ENCODE assay signal across 32 cellular contexts in the genomic region with DNA sequence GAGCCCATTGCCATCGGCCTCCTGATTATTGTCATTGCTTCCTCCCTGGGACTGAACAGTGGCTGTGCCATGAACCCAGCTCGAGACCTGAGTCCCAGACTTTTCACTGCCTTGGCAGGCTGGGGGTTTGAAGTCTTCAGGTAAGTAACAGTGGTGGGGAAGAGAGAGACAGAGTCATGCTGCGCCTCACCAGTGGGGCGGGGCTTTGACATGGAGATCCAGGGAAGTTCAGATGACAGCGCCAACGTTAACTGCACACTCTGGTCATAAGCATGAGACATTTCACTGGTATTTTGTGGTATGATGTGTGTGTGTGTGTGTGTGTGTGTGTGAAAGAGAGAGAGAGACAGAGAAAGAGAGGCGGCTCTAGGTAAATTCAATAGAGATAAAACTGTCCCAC. TPM values are rescaled to one million over a fixed set of nuclear protein-coding genes. Genes with fewer than 3 reads are reported as not detected.
DNase-seq lines count a peak whose midpoint lies in the region; ATAC-seq, FAIRE-seq and TF ChIP-seq lines count a peak whose summit lies in the region.
"Had no signal": no experiment of that assay in that cellular context is flagged by ENCODE, and none has a peak within 500 bp of the region (broad histone marks: within the 10 kb centered on the region; RNA-seq: fewer than 3 reads in every experiment).

No MANE protein-coding gene starts in this region.

- TF ChIP-seq EP300 in K562 (IDR thresholded peaks at IDR 0.05; ENCODE audit: low read length): 0 out of 2 replicates have a peak, but pooled peaks have one; percentile 4

- CTCF ChIA-PET in K562 (lab: Yijun Ruan, JAX; ENCODE audit: low intra/inter-chr PET ratio): no interaction called here

- H3K4me1 ChIP-seq in K562 (replicated peaks in 1 of 2; ENCODE audit: control insufficient read depth in 2 of 2, insufficient read depth in 2 of 2, low read length in 2 of 2) (peaks cover 13 to 59% of the 10 kb centered on the region in 2 experiments), foreskin keratinocyte (peaks cover 18% of the 10 kb centered on the region), heart left ventricle (peaks cover 0 to 3% (median 0%) of the 10 kb centered on the region in 12 donors)
- H3K4me1 ChIP-seq: left lung, Peyer's patch, right atrium auricular region, SJCRH30, suprapubic skin had no signal

- peaks cover 5% of the 10 kb centered on the region for H3K36me3 Mint-ChIP-seq in T-helper 17 cell (ENCODE audit: low read depth)
- H3K36me3 Mint-ChIP-seq: activated naive CD4-positive, alpha-beta T cell treated with anti-CD3 and anti-CD28 coated beads, Interleukin-2, amount 50 U/mL, for 72 hours; CD4-positive, CD25-positive, alpha-beta regulatory T cell had no signal

- intact Hi-C loops in K562 (cut with micrococcal nuclease): no loop called here
- intact Hi-C loops in heart left ventricle (cut with DNase I): loop anchor here in 2 of 10 donors (5.0 to 10.0 kb wide), 3 partner anchors 102 to 444 kb away; no protein-coding TSS in a partner anchor

- H3K9me3 ChIP-seq in K562 (replicated peaks; ENCODE audit: control insufficient read depth, insufficient read depth, low read depth, low read length): no peaks in the 10 kb centered on the region; the same call in 1 of the 2 replicates
- H3K9me3 ChIP-seq in heart left ventricle: no peaks in the 10 kb centered on the region
- H3K9me3 ChIP-seq in T-helper 17 cell (ENCODE audit: control insufficient read depth, low read length, poor library complexity, severe bottlenecking): no peaks in the 10 kb centered on the region
- H3K9me3 ChIP-seq: left lung, Peyer's patch, right atrium auricular region, SJCRH30, suprapubic skin had no signal

- H3K27ac Mint-ChIP-seq in T-helper 17 cell: no peak overlapping the region
- H3K27ac Mint-ChIP-seq: activated naive CD4-positive, alpha-beta T cell treated with anti-CD3 and anti-CD28 coated beads, Interleukin-2, amount 50 U/mL, for 72 hours; CD4-positive, CD25-positive, alpha-beta regulatory T cell had no signal

- H3K9ac ChIP-seq in K562 (ENCODE audit: insufficient read depth in 1 of 2, low read depth in 2 of 2, low read length in 2 of 2): peak overlapping the region; percentile 61 to 72; a peak in 3 of 4 replicates

- no TSS peak for BruUV-seq in K562 (replicated peaks; lab: Mats Ljungman, UMichigan)

- H3K27me3 Mint-ChIP-seq in T-helper 17 cell: peaks cover 62% of the 10 kb centered on the region

- no peaks in the 10 kb centered on the region for H3K79me2 ChIP-seq in K562 (ENCODE audit: control insufficient read depth, insufficient read depth, low read length)

- H2AFZ ChIP-seq in K562 (ENCODE audit: low read depth, low read length): peak overlapping the region; percentile 96

- peak overlapping the region; percentile 73 for H3K4me2 ChIP-seq in K562 (ENCODE audit: insufficient read depth, low read length)

- H4K20me1 ChIP-seq in K562 (replicated peaks; ENCODE audit: control insufficient read depth, insufficient read depth, low read length): no peaks in the 10 kb centered on the region

- H3K27ac ChIP-seq in K562 (ENCODE audit: extremely low read depth, low read depth, low read length) (peak overlapping the region; percentile 89), foreskin keratinocyte (peak overlapping the region; percentile 71), heart left ventricle (no peak overlapping the region)
- H3K27ac ChIP-seq: left lung, Peyer's patch, right atrium auricular region, SJCRH30, suprapubic skin had no signal

- H3K4me3 ChIP-seq in K562: no peak overlapping the region
- no peak overlapping the region for H3K4me3 ChIP-seq in heart left ventricle
- H3K4me3 ChIP-seq: GM12878, left lung, Peyer's patch, right atrium auricular region, SJCRH30, suprapubic skin had no signal

- in situ Hi-C loops in K562 (cut with MboI): no loop called here

- TF ChIP-seq CTCF in K562 (IDR thresholded peaks at IDR 0.05 in 2 of 3, conservative IDR thresholded peaks at IDR 0.05 in 1 of 3; ENCODE audit: insufficient read depth in 2 of 3, low read depth in 1 of 3, low read length in 3 of 3) (no peak), foreskin keratinocyte (conservative IDR thresholded peaks at IDR 0.05) (no peak), heart left ventricle (IDR thresholded peaks at IDR 0.05) (no peak)

- H3K9me1 ChIP-seq in K562 (ENCODE audit: control insufficient read depth, insufficient read depth, low read length): no peaks in the 10 kb centered on the region

- H3K27me3 ChIP-seq in K562 (ENCODE audit: control insufficient read depth in 2 of 2, insufficient read depth in 2 of 2, low read length in 2 of 2): no peaks in the 10 kb centered on the region
- H3K27me3 ChIP-seq in foreskin keratinocyte: no peaks in the 10 kb centered on the region
- H3K27me3 ChIP-seq in heart left ventricle: peaks cover 0 to 11% (median 0%) of the 10 kb centered on the region in 9 donors
- H3K27me3 ChIP-seq: Peyer's patch, right atrium auricular region, SJCRH30, suprapubic skin had no signal

- FAIRE-seq in K562 (lab: Jason Lieb, UNC): peak; percentile 59
- no peak for FAIRE-seq in HTR-8/SVneo (lab: Jason Lieb, UNC)
- FAIRE-seq: D721Med, GM12878, H1 had no signal

- whole genome bisulfite sequencing in K562 (ENCODE audit: insufficient coverage, low coverage, missing lambda C conversion rate): 9% methylated on average over 7 of the region's 7 CpGs
- WGBS in heart left ventricle, 4 donors: 91 to 95% (median 93%) methylated on average over 7 of the region's 7 CpGs

- no peaks in the 10 kb centered on the region for H3K4me1 Mint-ChIP-seq in T-helper 17 cell
- H3K4me1 Mint-ChIP-seq: CD4-positive, CD25-positive, alpha-beta regulatory T cell had no signal

- TF ChIP-seq POLR2A in K562 (conservative IDR thresholded peaks at IDR 0.05) (no peak), heart left ventricle (IDR thresholded peaks at IDR 0.05) (no peak)

- H3K36me3 ChIP-seq in K562 (ENCODE audit: control insufficient read depth, insufficient read depth, low read length) (no peaks in the 10 kb centered on the region), heart left ventricle (no peaks in the 10 kb centered on the region)
- H3K36me3 ChIP-seq: Peyer's patch, right atrium auricular region, SJCRH30, suprapubic skin had no signal

- TF ChIP-seq RAD21 in K562 (CRISPR knock-in tag; conservative IDR thresholded peaks at IDR 0.05 in 1 of 2, IDR thresholded peaks at IDR 0.05 in 1 of 2): no peak

- peak; percentile 52 for DNase-seq in Daoy (ENCODE audit: low read depth)
- DNase-seq in NCI-H226: peak; percentile 75
- DNase-seq in K562 (ENCODE audit: extremely low read depth in 1 of 4, low spot score in 3 of 4): peak; percentile 34 to 75 (median 44)
- DNase-seq in foreskin keratinocyte: peak; percentile 73 to 86
- DNase-seq in heart left ventricle: no peak
- no peak for DNase-seq in HTR-8/SVneo (ENCODE audit: insufficient read length, low spot score)
- DNase-seq in T-helper 17 cell: no peak
- DNase-seq: activated CD4-positive, alpha-beta T cell treated with anti-CD3 and anti-CD28 coated beads, Interleukin-2, amount 50 U/mL, for 1 hour; activated CD4-positive, CD25-positive, alpha-beta regulatory T cell; activated effector memory CD4-positive, alpha-beta T cell treated with Interleukin-2 at 50 U/mL for 16 hours; activated T-cell treated with anti-CD3 and anti-CD28 coated beads, Interleukin-2, amount 50 U/mL, for 1 hour; CD4-positive, CD25-positive, alpha-beta regulatory T cell; cortex of kidney; glutamatergic neuron; KG1; left lung; NCI-H1417 treated with DMSO at 0.1 percent for 48 hours; NCI-H2081 treated with DMSO at 0.1 percent for 48 hours; Peyer's patch; posterior cingulate gyrus; SJCRH30; stimulated activated CD4-positive, alpha-beta T cell treated with anti-CD3 and anti-CD28 coated beads, Interleukin-1b, Interleukin-23, amount 100 ng/mL, for 48 hours; stimulated activated naive CD4-positive, alpha-beta T cell treated with Interleukin-2 at 50 U/mL for 16 hours had no signal

- peak; percentile 68 for ATAC-seq in K562
- peak; percentile 77 for ATAC-seq in foreskin keratinocyte
- no peak for ATAC-seq in heart left ventricle
- no peak for ATAC-seq in HG03520 (IDR thresholded peaks at IDR 0.05; ENCODE audit: unreplicated experiment)
- ATAC-seq in T-helper 17 cell: no peak
- ATAC-seq: GM12878, left lung had no signal

- H3K4me3 Mint-ChIP-seq in T-helper 17 cell: no peak overlapping the region
- H3K4me3 Mint-ChIP-seq: CD4-positive, CD25-positive, alpha-beta regulatory T cell had no signal

- POLR2A ChIA-PET in K562 (lab: Yijun Ruan, JAX): interaction anchor here (1.2 kb wide), 1 partner anchor 12 kb away, joined by 3 read pairs; no protein-coding TSS in a partner anchor

TF ChIP-seq in K562, 482 proteins besides CTCF, POLR2A, EP300 and RAD21 (continues in another document):
- TF ChIP-seq FOXK2 (conservative IDR thresholded peaks at IDR 0.05 in 1 of 2, IDR thresholded peaks at IDR 0.05 in 1 of 2; ENCODE audit: low read depth in 2 of 2) (0 out of 4 replicates have a peak, but pooled peaks of 1 of the 2 experiments have one; percentile 17), MAZ (CRISPR knock-in tag; conservative IDR thresholded peaks at IDR 0.05 in 1 of 2, IDR thresholded peaks at IDR 0.05 in 1 of 2) (0 out of 4 replicates have a peak, but pooled peaks of 1 of the 2 experiments have one; percentile 28)

RNA-seq across cellular contexts. Expression of a gene that starts 41.0 kb away (rescaled TPM):
- not detected in 2 replicates for total RNA-seq in Daoy (2014; rRNA removed; shearing (Covaris generic))
- 0.32 and 0.81 TPM in 2 replicates for total RNA-seq in K562 (2011; cell fraction: chromatin; rRNA removed; ENCODE audit: low replicate concordance)
- 0.17 and 0.39 TPM in 2 replicates for total RNA-seq in K562 (2011; cell fraction: nucleolus; rRNA removed)
- 0.29 TPM in 1 of 2 replicates, not detected in the other for total RNA-seq in K562 (2011; cell fraction: nucleoplasm; rRNA removed)
- 0.05 TPM in 1 of 2 replicates, not detected in the other for total RNA-seq in K562 (2014; rRNA removed)
- total RNA-seq in K562 (2014; rRNA removed; fragmentation: Illumina TruSeq; extraction: Trizol): 0.06 TPM in 1 of 2 replicates, not detected in the other
- total RNA-seq in K562 (2015; rRNA removed; fragmentation: Illumina TruSeq; extraction: Trizol): 0.07 TPM in 1 of 2 replicates, not detected in the other
- total RNA-seq in K562 (2021): 0.09 TPM in 1 of 2 replicates, not detected in the other
- polyA plus RNA-seq in K562 (2011; rRNA removed): 0.04 and 0.07 TPM in 2 replicates
- polyA plus RNA-seq in K562 (2011; cell fraction: cytosol; rRNA removed): 0.04 TPM in 1 of 2 replicates, not detected in the other
- polyA plus RNA-seq in K562 (2011; cell fraction: nucleus; rRNA removed): 0.20 and 0.31 TPM in 2 replicates
- 0.08 and 0.53 TPM in 2 replicates for polyA plus RNA-seq in K562 (2012)
- not detected in 2 replicates for polyA plus RNA-seq in K562 (2014; fragmentation: Illumina TruSeq; extraction: Trizol)
- under 1 TPM in 1 of 2 experiments, not detected in 1; 0.08 TPM for polyA plus RNA-seq in K562 (2014; fragmentation: Nextera tagmentation; extraction: Ambion mirVana)
- 0.33 TPM in 1 of 2 replicates, not detected in the other for polyA plus RNA-seq in K562 (2014; rRNA removed)
- polyA minus RNA-seq in K562 (2011; rRNA and poly(A)+ RNA removed): 0.12 TPM in 1 of 2 replicates, not detected in the other
- not detected in 2 replicates for polyA minus RNA-seq in K562 (2011; cell fraction: cytosol; rRNA and poly(A)+ RNA removed)
- not detected in 2 replicates for polyA minus RNA-seq in K562 (2011; cell fraction: nucleus; rRNA and poly(A)+ RNA removed)
- 0.14 and 0.31 TPM in 2 replicates for total RNA-seq in foreskin keratinocyte
- polyA plus RNA-seq in foreskin keratinocyte: 0.07 and 0.11 TPM in 2 replicates
- 10 to 100 TPM in 1 of 9 donors, 1 to 10 TPM in 4, under 1 TPM in 4; 0.39 to 17.7 (median 1.1) TPM for total RNA-seq in heart left ventricle
- under 1 TPM; 0.11 to 0.96 TPM for polyA plus RNA-seq in heart left ventricle
- 1 to 10 TPM in 1 of 2 donors, under 1 TPM in 1; 0.78 to 3.5 TPM for total RNA-seq in T-helper 17 cell
- total RNA-seq: A172; activated naive CD4-positive, alpha-beta T cell treated with anti-CD3 and anti-CD28 coated beads, Interleukin-2, amount 50 U/mL, for 72 hours; CD4-positive, CD25-positive, alpha-beta regulatory T cell; fibroblast of lung; H1 had no signal
- polyA plus RNA-seq: fibroblast of lung, H1 had no signal

Comparison
In these comparisons a context has a peak if more than half of its experiments do, and no peak if none do; other contexts are left out.
1. DNase-seq: peak in Daoy (single experiment), NCI-H226 (single experiment), K562 (4 of 4) and foreskin keratinocyte (2 of 2); none in heart left ventricle (0 of 5), HTR-8/SVneo (single experiment) and T-helper 17 cell (0 of 3).
2. ATAC-seq: peak in K562 (single experiment) and foreskin keratinocyte (single experiment); none in heart left ventricle (0 of 4), HG03520 (single experiment) and T-helper 17 cell (single experiment).
3. H3K27ac ChIP-seq: peak in K562 (single experiment) and foreskin keratinocyte (single experiment); none in heart left ventricle (0 of 12).